ENCODE assay signal across 21 cellular contexts in genomic region chr17:30304778-30305177, GRCh38. TPM values are rescaled to one million over a fixed set of nuclear protein-coding genes. Genes with fewer than 3 reads are reported as not detected.
A peak's percentile ranks its signal among the peaks of the same experiment; 100 is the strongest.
DNase-seq lines count a peak whose midpoint lies in the region; ATAC-seq and TF ChIP-seq lines count a peak whose summit lies in the region.
"Had no signal": no experiment of that assay in that cellular context is flagged by ENCODE, and none has a peak within 500 bp of the region (broad histone marks: within the 10 kb centered on the region; RNA-seq: fewer than 3 reads in every experiment).

No MANE protein-coding gene starts in this region.

- H3K9me2 ChIP-seq in PC-9 (ENCODE audit: insufficient read depth): no peaks in the 10 kb centered on the region

- peaks cover 7% of the 10 kb centered on the region; the same call in 1 of the 2 replicates for H3K9me3 ChIP-seq in PC-9 (ENCODE audit: insufficient read depth, low read depth)
- H3K9me3 ChIP-seq: BE2C, BLaER1 had no signal

- H3K36me3 ChIP-seq in PC-9 (ENCODE audit: low read depth): no peaks in the 10 kb centered on the region
- H3K36me3 ChIP-seq: BE2C, BLaER1 had no signal

- H2AFZ ChIP-seq in PC-9: no peak overlapping the region

- no peak overlapping the region for H3K4me3 ChIP-seq in fibroblast of pulmonary artery (replicated peaks; ENCODE audit: low read depth, low read length)
- no peak overlapping the region for H3K4me3 ChIP-seq in PC-9
- H3K4me3 ChIP-seq: BLaER1 had no signal

- no peak for TF ChIP-seq CTCF in fibroblast of pulmonary artery (IDR thresholded peaks at IDR 0.05; ENCODE audit: low read length, missing control alignments)
- no peak for TF ChIP-seq CTCF in GM10266 (IDR thresholded peaks at IDR 0.05; ENCODE audit: control insufficient read depth, insufficient read depth, low read depth, missing control alignments)
- no peak for TF ChIP-seq CTCF in PC-9 (conservative IDR thresholded peaks at IDR 0.05)

- no peak overlapping the region for H3K27ac ChIP-seq in PC-9
- H3K27ac ChIP-seq: BLaER1 had no signal

- BruUV-seq in PC-9 (replicated peaks; lab: Mats Ljungman, UMichigan): no TSS peak

- intact Hi-C loops in PC-9 (cut with micrococcal nuclease; ENCODE audit: unreplicated experiment): no loop called here

- H3K79me2 ChIP-seq in PC-9 (ENCODE audit: low read depth): no peaks in the 10 kb centered on the region

- H3K27me3 ChIP-seq in PC-9 (ENCODE audit: insufficient read depth, low read depth): no peaks in the 10 kb centered on the region
- H3K27me3 ChIP-seq: BE2C, BLaER1 had no signal

- ATAC-seq in HG03159 (IDR thresholded peaks at IDR 0.05; ENCODE audit: unreplicated experiment): no peak

- H3K4me1 ChIP-seq in PC-9 (replicated peaks; ENCODE audit: insufficient read depth): peaks cover 6% of the 10 kb centered on the region
- H3K4me1 ChIP-seq: BE2C had no signal

- POLR2A ChIA-PET in PC-9 (lab: Charles Lee; ENCODE audit: unreplicated experiment): no interaction called here

- no peak overlapping the region for H3K4me2 ChIP-seq in PC-9
- H3K4me2 ChIP-seq: BLaER1 had no signal

- CTCF ChIA-PET in PC-9 (lab: Charles Lee): no interaction called here

- peak; percentile 85 for DNase-seq in NCI-H226
- peak; percentile 45 for DNase-seq in fibroblast of pulmonary artery (ENCODE audit: low read depth)
- peak; percentile 16 for DNase-seq in islet precursor cell
- no peak for DNase-seq in GM10266 (ENCODE audit: extremely low spot score)
- no peak for DNase-seq in PC-9
- DNase-seq in D341Med (ENCODE audit: low spot score): no peak
- DNase-seq: 8988T; ACHN; BE2C; C1 segment of cervical spinal cord; CD4-positive, alpha-beta memory T cell; CD4-positive, CD25-positive, alpha-beta regulatory T cell; CD8-positive, alpha-beta memory T cell; COR-L47; DMS79 treated with DMSO at 0.1 percent for 48 hours; EL; GDM1 had no signal

- H3F3A ChIP-seq in PC-9 (ENCODE audit: insufficient read depth, low read depth): no peaks in the 10 kb centered on the region

- no peaks in the 10 kb centered on the region for H4K20me1 ChIP-seq in PC-9 (ENCODE audit: insufficient read depth)
- H4K20me1 ChIP-seq: BLaER1 had no signal

RNA-seq across cellular contexts. Expression of gene BLMH, which starts 13.0 kb away (rescaled TPM):
- 20.7 and 23.4 TPM in 2 replicates for total RNA-seq in PC-9 (2021)

RNA-seq across cellular contexts. Expression of gene TMIGD1, which starts 29.1 kb away (rescaled TPM):
- not detected in 2 replicates for total RNA-seq in PC-9 (2021)
- total RNA-seq: A673; CD4-positive, alpha-beta memory T cell; CD4-positive, CD25-positive, alpha-beta regulatory T cell; CD8-positive, alpha-beta memory T cell; G401 had no signal

Comparison
In these comparisons a context has a peak if more than half of its experiments do, and no peak if none do; other contexts are left out.
1. DNase-seq: peak in NCI-H226 (single experiment), fibroblast of pulmonary artery (single experiment) and islet precursor cell (single experiment); none in GM10266 (single experiment), PC-9 (0 of 2) and D341Med (single experiment).